21 cellular contexts compared by ENCODE assay signal in the genomic region with DNA sequence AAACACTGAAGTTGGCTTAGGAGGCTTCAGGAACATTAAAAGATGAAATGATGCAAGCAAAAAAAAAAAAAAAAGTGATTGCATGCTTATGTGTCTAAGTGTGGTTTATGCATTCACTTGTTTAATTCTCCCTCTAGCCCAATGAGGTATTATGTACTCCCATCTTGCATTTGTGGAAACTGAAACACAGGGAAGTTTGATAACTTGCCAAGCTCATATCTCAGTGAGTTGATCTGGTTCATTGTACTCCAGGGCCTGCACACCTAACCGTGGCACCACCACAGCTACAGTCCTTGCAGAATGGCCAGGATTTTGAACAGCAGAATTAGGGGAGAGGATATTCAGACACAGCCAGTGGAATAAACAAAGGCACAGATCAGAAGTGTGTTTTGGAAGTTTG.
"Had no signal": no experiment of that assay in that cellular context is flagged by ENCODE, and none has a peak within 500 bp of the region (broad histone marks: within the 10 kb centered on the region; RNA-seq: fewer than 3 reads in every experiment).

No MANE protein-coding gene starts in this region.

- H3K4me3 ChIP-seq: SJCRH30 had no signal

- H3K9me3 ChIP-seq: SJCRH30 had no signal

- H3K27ac ChIP-seq: SJCRH30 had no signal

- FAIRE-seq: RCC 7860 had no signal

- H3K27me3 ChIP-seq: SJCRH30 had no signal

- H3K4me1 ChIP-seq: SJCRH30 had no signal

- DNase-seq: KBM-7, MV-4-11, NCI-H1048, NCI-H1105, NCI-H1417, NCI-H1436 treated with DMSO at 0.1 percent for 48 hours, NCI-H1694 treated with DMSO at 0.1 percent for 48 hours, NCI-H2029, NCI-H2081 treated with DMSO at 0.1 percent for 48 hours, NCI-H2171, NCI-H226, NCI-H446, NCI-H510A, NCI-H524 treated with DMSO at 0.1 percent for 48 hours, NCI-H69, NCI-H774, RPMI8226, SHP77 treated with DMSO at 0.1 percent for 48 hours, SJCRH30 had no signal

- H3K36me3 ChIP-seq: SJCRH30 had no signal

- ATAC-seq: SK-N-SH treated with all-trans-retinoic acid at 6 μM for 48 hours had no signal
